In the genomic region with DNA sequence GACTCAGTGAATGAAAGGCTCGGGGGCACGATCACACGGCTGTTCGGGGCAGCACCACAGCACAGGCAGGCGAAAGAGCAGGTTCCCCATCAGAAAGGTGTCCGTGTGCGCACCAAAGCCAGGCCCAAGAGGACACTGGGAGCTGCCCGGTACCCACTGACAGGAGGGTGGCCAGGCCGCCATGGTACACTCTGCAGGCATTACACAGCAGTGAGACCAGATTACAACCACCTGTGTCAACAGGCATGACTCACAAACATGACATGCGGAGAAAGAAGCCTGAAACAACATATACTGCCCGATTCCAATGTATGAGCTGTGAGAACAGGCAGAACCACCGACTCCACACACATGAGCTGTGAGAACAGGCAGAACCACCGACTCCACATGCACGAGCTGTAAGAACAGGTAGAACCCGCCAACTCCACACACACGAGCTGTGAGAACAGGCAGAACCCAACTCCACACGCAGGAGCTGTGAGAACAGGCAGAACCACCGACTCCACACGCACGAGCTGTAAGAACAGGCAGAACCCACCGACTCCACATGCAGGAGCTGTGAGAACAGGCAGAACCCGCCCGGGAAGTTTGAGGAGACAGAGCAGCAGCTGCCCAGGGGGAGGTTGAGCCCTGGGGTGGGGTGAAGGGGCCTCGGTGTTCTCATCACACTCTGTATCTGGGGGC, we compare ENCODE assay signal across 14 cellular contexts. TPM values are rescaled to one million over a fixed set of nuclear protein-coding genes. Genes with fewer than 3 reads are reported as not detected.
DNase-seq lines count a peak whose midpoint lies in the region; FAIRE-seq and TF ChIP-seq lines count a peak whose summit lies in the region.
"Had no signal": no experiment of that assay in that cellular context is flagged by ENCODE, and none has a peak within 500 bp of the region (broad histone marks: within the 10 kb centered on the region; RNA-seq: fewer than 3 reads in every experiment).

No MANE protein-coding gene starts in this region.

- H2BK15ac ChIP-seq in mesendoderm (replicated peaks; ENCODE audit: low read depth), result no peak overlapping the region

- H3K79me1 ChIP-seq in mesendoderm (ENCODE audit: low read length), result no peaks in the 10 kb centered on the region

- H3K9me3 Mint-ChIP-seq in nephron, result no peaks in the 10 kb centered on the region
- H3K9me3 Mint-ChIP-seq: activated CD4-positive, alpha-beta T cell treated with anti-CD3 and anti-CD28 coated beads, Interleukin-2, amount 10 ng/mL, durations not matched to agents 7 days and 5 days; naive thymus-derived CD4-positive, alpha-beta T cell had no signal

- H3K27ac Mint-ChIP-seq in nephron, result peak overlapping the region in 2 of 3 experiments; percentile 14 to 47
- H3K27ac Mint-ChIP-seq: activated CD4-positive, alpha-beta T cell treated with anti-CD3 and anti-CD28 coated beads, Interleukin-2, amount 10 ng/mL, durations not matched to agents 7 days and 5 days had no signal

- H2BK5ac ChIP-seq in mesendoderm (ENCODE audit: low read length), result no peak overlapping the region

- H3K27me3 ChIP-seq in AG04450 (ENCODE audit: control insufficient read depth, insufficient read depth, low read length), result no peaks in the 10 kb centered on the region
- no peaks in the 10 kb centered on the region for H3K27me3 ChIP-seq in bronchial epithelial cell (ENCODE audit: control insufficient read depth, insufficient read depth, low read length)
- H3K27me3 ChIP-seq in mesendoderm (ENCODE audit: insufficient read depth, low read length, poor library complexity), result no peaks in the 10 kb centered on the region

- CTCF ChIA-PET in AG04450 (lab: Charles Lee), result interaction anchor here (0.8 to 1.3 kb wide), 2 partner anchors 39 to 43 kb away, joined by 3 read pairs; no protein-coding TSS in a partner anchor

- peaks cover 15% of the 10 kb centered on the region for H3K27me3 Mint-ChIP-seq in nephron (ENCODE audit: low read depth)
- H3K27me3 Mint-ChIP-seq: activated CD4-positive, alpha-beta T cell treated with anti-CD3 and anti-CD28 coated beads, Interleukin-2, amount 10 ng/mL, durations not matched to agents 7 days and 5 days; naive thymus-derived CD4-positive, alpha-beta T cell had no signal

- FAIRE-seq in bronchial epithelial cell (lab: Jason Lieb, UNC), result peak; percentile 99

- H2BK120ac ChIP-seq in mesendoderm (ENCODE audit: low read depth, low read length), result no peak overlapping the region

- no peak overlapping the region for H3K56ac ChIP-seq in mesendoderm (ENCODE audit: low read length)

- peaks cover 32% of the 10 kb centered on the region for H3K4me1 Mint-ChIP-seq in nephron
- H3K4me1 Mint-ChIP-seq: activated CD4-positive, alpha-beta T cell treated with anti-CD3 and anti-CD28 coated beads, Interleukin-2, amount 10 ng/mL, durations not matched to agents 7 days and 5 days had no signal

- no peak overlapping the region for H3K4ac ChIP-seq in mesendoderm (ENCODE audit: low read depth, low read length)

- H3K4me3 Mint-ChIP-seq in nephron, result no peak overlapping the region
- H3K4me3 Mint-ChIP-seq: activated CD4-positive, alpha-beta T cell treated with anti-CD3 and anti-CD28 coated beads, Interleukin-2, amount 10 ng/mL, durations not matched to agents 7 days and 5 days; naive thymus-derived CD4-positive, alpha-beta T cell had no signal

- no peak overlapping the region for H4K5ac ChIP-seq in mesendoderm (ENCODE audit: low read length)

- peaks cover 6% of the 10 kb centered on the region; the same call in 1 of the 2 replicates for H3K9me3 ChIP-seq in AG04450 (ENCODE audit: control insufficient read depth, insufficient read depth, low read length)

- POLR2A ChIA-PET in AG04450 (lab: Yijun Ruan, JAX), result interaction anchor here (0.6 to 1.4 kb wide), 4 partner anchors 8 to 398 kb away, joined by 3 to 5 read pairs (median 4); no protein-coding TSS in a partner anchor

- peak; percentile 76 for DNase-seq in AG04450 (ENCODE audit: low read depth, low spot score)
- DNase-seq in HT1080 (ENCODE audit: low read depth), result peak; percentile 36
- peak; percentile 89 for DNase-seq in bronchial epithelial cell (ENCODE audit: low read depth)
- DNase-seq in NCI-H82 treated with DMSO at 0.1 percent for 48 hours (lab: John Stamatoyannopoulos, UW; ENCODE audit: unreplicated experiment), result no peak
- DNase-seq in mesendoderm, result no peak
- no peak for DNase-seq in inferior parietal cortex (ENCODE audit: extremely low spot score)
- no peak for DNase-seq in NCI-H526 (lab: John Stamatoyannopoulos, UW)
- DNase-seq: activated CD4-positive, alpha-beta T cell treated with anti-CD3 and anti-CD28 coated beads, Interleukin-2, amount 10 ng/mL, durations not matched to agents 7 days and 5 days; activated naive CD4-positive, alpha-beta T cell treated with Interleukin-2 at 50 U/mL for 16 hours; MM.1S; naive thymus-derived CD4-positive, alpha-beta T cell; NCI-H524 treated with DMSO at 0.1 percent for 48 hours; SW 1271 had no signal

- H4K8ac ChIP-seq in mesendoderm (ENCODE audit: low read depth, low read length), result no peak overlapping the region

- no peak overlapping the region for H3K23ac ChIP-seq in mesendoderm (ENCODE audit: low read length)

- peak overlapping the region; percentile 65 for H3K27ac ChIP-seq in AG04450 (ENCODE audit: low read depth, low read length)
- no peak overlapping the region for H3K27ac ChIP-seq in mesendoderm (ENCODE audit: low read depth, low read length)

- TF ChIP-seq CTCF in AG04450 (IDR thresholded peaks at IDR 0.05; ENCODE audit: low read depth, low read length) (no peak), bronchial epithelial cell (IDR thresholded peaks at IDR 0.05; ENCODE audit: insufficient read depth, low read length, severe bottlenecking) (no peak), nephron (IDR thresholded peaks at IDR 0.05; ENCODE audit: unreplicated experiment in 3 of 3) (no peak)

- H3K4me3 ChIP-seq in AG04450 (ENCODE audit: low read depth, low read length) (no peak overlapping the region), bronchial epithelial cell (ENCODE audit: low read depth, low read length) (no peak overlapping the region), mesendoderm (ENCODE audit: low read length) (no peak overlapping the region)

- H2AK5ac ChIP-seq in mesendoderm (ENCODE audit: low read length), result no peak overlapping the region

- H3K79me2 ChIP-seq in mesendoderm (ENCODE audit: control insufficient read depth, insufficient read depth, low read length), result no peaks in the 10 kb centered on the region

- H3K4me1 ChIP-seq in mesendoderm (ENCODE audit: control insufficient read depth, low read depth, low read length), result peaks cover under 1% of the 10 kb centered on the region

- no peak overlapping the region for H3K4me2 ChIP-seq in mesendoderm (ENCODE audit: low read length)

- no peak overlapping the region for H3K9ac ChIP-seq in mesendoderm (ENCODE audit: low read length)

- no peak overlapping the region for H3K18ac ChIP-seq in mesendoderm (ENCODE audit: low read length)

- H3K36me3 Mint-ChIP-seq in nephron (ENCODE audit: low read depth), result peaks cover 8% of the 10 kb centered on the region

- WGBS in mesendoderm (ENCODE audit: extremely low coverage, insufficient coverage, low lambda C conversion rate), result no CpG with 5 or more reads among the region's 24 CpGs

- H3K36me3 ChIP-seq in bronchial epithelial cell (ENCODE audit: control insufficient read depth, insufficient read depth, low read length), result peaks cover 41% of the 10 kb centered on the region
- H3K36me3 ChIP-seq in mesendoderm (ENCODE audit: control insufficient read depth, insufficient read depth, low read length), result no peaks in the 10 kb centered on the region

RNA-seq across cellular contexts. Expression of a gene that starts 32.6 kb away (rescaled TPM):
- polyA plus RNA-seq in AG04450 (2011; rRNA removed), result 49.4 and 58.0 TPM in 2 replicates
- polyA minus RNA-seq in AG04450 (2011; rRNA and poly(A)+ RNA removed), result 29.0 and 40.5 TPM in 2 replicates
- total RNA-seq in HT1080 (2014; rRNA removed; shearing (Covaris generic)), result 51.3 and 87.7 TPM in 2 replicates
- polyA plus RNA-seq in HT1080 (2015; cell fraction: cytosol; rRNA removed), result 29.7 and 38.3 TPM in 2 replicates
- polyA plus RNA-seq in HT1080 (2015; cell fraction: nucleus; rRNA removed), result 52.7 and 58.1 TPM in 2 replicates
- 72.1 and 78.5 TPM in 2 replicates for total RNA-seq in bronchial epithelial cell
- polyA plus RNA-seq in mesendoderm (2013, experiment 1 of 2), result 38.5 TPM
- polyA plus RNA-seq in mesendoderm (2013, experiment 2 of 2), result 41.4 TPM

RNA-seq across cellular contexts. Expression of a gene that starts 44.4 kb away (rescaled TPM):
- 13.9 and 14.2 TPM in 2 replicates for polyA plus RNA-seq in AG04450 (2011; rRNA removed)
- polyA minus RNA-seq in AG04450 (2011; rRNA and poly(A)+ RNA removed), result 24.5 and 24.9 TPM in 2 replicates
- 124 and 160 TPM in 2 replicates for total RNA-seq in HT1080 (2014; rRNA removed; shearing (Covaris generic))
- 55.6 and 61.8 TPM in 2 replicates for polyA plus RNA-seq in HT1080 (2015; cell fraction: cytosol; rRNA removed)
- 76.3 and 84.0 TPM in 2 replicates for polyA plus RNA-seq in HT1080 (2015; cell fraction: nucleus; rRNA removed)
- total RNA-seq in bronchial epithelial cell, result 66.6 and 74.2 TPM in 2 replicates
- 68.7 TPM for polyA plus RNA-seq in mesendoderm (2013, experiment 1 of 2)
- 68.1 TPM for polyA plus RNA-seq in mesendoderm (2013, experiment 2 of 2)

Comparison
In these comparisons a context has a peak if more than half of its experiments do, and no peak if none do; other contexts are left out.
1. DNase-seq: peak in AG04450 (single experiment), HT1080 (single experiment) and bronchial epithelial cell (single experiment); none in NCI-H82 treated with DMSO at 0.1 percent for 48 hours (single experiment), mesendoderm (single experiment), inferior parietal cortex (single experiment) and NCI-H526 (0 of 2).